Comparison of ENCODE assay signal across 18 cellular contexts in genomic region chr6:147441751-147442150, GRCh38.
DNase-seq lines count a peak whose midpoint lies in the region; ATAC-seq and TF ChIP-seq lines count a peak whose summit lies in the region.
"Had no signal": no experiment of that assay in that cellular context is flagged by ENCODE, and none has a peak within 500 bp of the region (broad histone marks: within the 10 kb centered on the region; RNA-seq: fewer than 3 reads in every experiment).

No MANE protein-coding gene starts in this region.

- peaks cover 3% of the 10 kb centered on the region for H3K36me3 Mint-ChIP-seq in osteocyte (ENCODE audit: unreplicated experiment)

- H3K9me3 Mint-ChIP-seq in osteocyte (ENCODE audit: unreplicated experiment): no peaks in the 10 kb centered on the region
- H3K9me3 Mint-ChIP-seq: IgD-negative memory B cell had no signal

- peak; percentile 7 for DNase-seq in EH (ENCODE audit: low read depth)
- peak; percentile 10 for DNase-seq in NCI-H69 (lab: John Stamatoyannopoulos, UW)
- no peak for DNase-seq in osteocyte (ENCODE audit: extremely low spot score, unreplicated experiment)
- DNase-seq in pons (ENCODE audit: low spot score): no peak
- no peak for DNase-seq in RPMI8226
- DNase-seq: Calu3, DMS53, HCEC 1CT, NCI-H1092, NCI-H1417 treated with DMSO at 0.1 percent for 48 hours, NCI-H1694 treated with DMSO at 0.1 percent for 48 hours, NCI-H2081, NCI-H2227 treated with DMSO at 0.1 percent for 48 hours, NCI-H774, SHP77 had no signal

- peak overlapping the region; percentile 1 for H3K27ac Mint-ChIP-seq in osteocyte (ENCODE audit: unreplicated experiment)
- H3K27ac Mint-ChIP-seq: IgD-negative memory B cell had no signal

- no peak for TF ChIP-seq CTCF in osteocyte (IDR thresholded peaks at IDR 0.05)

- ATAC-seq in esophagus mucosa: peak; percentile 79
- no peak for ATAC-seq in HG02642 (IDR thresholded peaks at IDR 0.05; ENCODE audit: poor library complexity, unreplicated experiment)

- no peaks in the 10 kb centered on the region for H3K27me3 Mint-ChIP-seq in osteocyte (ENCODE audit: unreplicated experiment)

- H3K4me1 Mint-ChIP-seq in osteocyte (ENCODE audit: unreplicated experiment): peaks cover 12% of the 10 kb centered on the region
- H3K4me1 Mint-ChIP-seq: IgD-negative memory B cell had no signal

- H3K4me3 Mint-ChIP-seq in osteocyte (ENCODE audit: unreplicated experiment): no peak overlapping the region
- H3K4me3 Mint-ChIP-seq: IgD-negative memory B cell had no signal

Comparison
In these comparisons a context has a peak if more than half of its experiments do, and no peak if none do; other contexts are left out.
1. DNase-seq: peak in EH (single experiment) and NCI-H69 (single experiment); none in osteocyte (single experiment), pons (single experiment) and RPMI8226 (single experiment).